26 cellular contexts compared by ENCODE assay signal in the genomic region with DNA sequence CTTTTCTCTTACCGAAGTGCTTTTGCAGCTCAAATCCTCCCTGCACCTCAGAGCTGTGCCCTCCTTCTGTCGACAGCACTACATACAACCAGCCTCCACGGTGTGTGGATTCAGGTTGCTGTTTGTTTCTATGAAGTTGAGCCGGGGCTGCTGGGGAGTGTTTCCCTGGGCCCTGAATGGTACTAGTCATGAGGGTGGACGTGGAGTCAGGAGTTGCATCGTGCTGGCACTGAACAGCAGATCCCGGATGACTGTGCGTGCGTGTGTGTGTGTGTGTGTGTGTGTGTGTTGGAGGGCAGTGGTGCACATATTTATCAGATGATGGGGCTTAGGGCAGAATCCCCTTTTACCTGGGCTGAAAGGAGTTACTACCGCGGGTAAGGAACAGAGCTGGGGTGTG. TPM values are rescaled to one million over a fixed set of nuclear protein-coding genes. Genes with fewer than 3 reads are reported as not detected.
DNase-seq lines count a peak whose midpoint lies in the region; ATAC-seq, FAIRE-seq and TF ChIP-seq lines count a peak whose summit lies in the region.
"Had no signal": no experiment of that assay in that cellular context is flagged by ENCODE, and none has a peak within 500 bp of the region (broad histone marks: within the 10 kb centered on the region; RNA-seq: fewer than 3 reads in every experiment).

No MANE protein-coding gene starts in this region.

- peak; percentile 40 for FAIRE-seq in urothelium cell line (lab: Jason Lieb, UNC)
- FAIRE-seq: HepG2, pancreas had no signal

- H3K9me3 ChIP-seq in adipocyte (ENCODE audit: control insufficient read depth, low read length), result no peaks in the 10 kb centered on the region
- H3K9me3 ChIP-seq in hepatocyte (ENCODE audit: low read depth), result no peaks in the 10 kb centered on the region
- H3K9me3 ChIP-seq: BE2C, pancreas, tibial artery had no signal

- H3K4me2 ChIP-seq in hepatocyte, result no peak overlapping the region

- H3K4me3 ChIP-seq in adipocyte (ENCODE audit: low read length) (no peak overlapping the region), fibroblast of the aortic adventitia (ENCODE audit: low read depth, low read length) (no peak overlapping the region), hepatocyte (no peak overlapping the region)
- H3K4me3 ChIP-seq: pancreas, tibial artery had no signal

- H4K20me1 ChIP-seq in hepatocyte (ENCODE audit: insufficient read depth, poor library complexity, severe bottlenecking), result no peaks in the 10 kb centered on the region

- no peak for ATAC-seq in GM18907 (IDR thresholded peaks at IDR 0.05; ENCODE audit: unreplicated experiment)
- ATAC-seq: activated T-helper 17 cell treated with anti-CD3 and anti-CD28 coated beads, Interleukin-2, amount 50 U/mL, for 72 hours; HepG2; natural killer cell; pancreas; Right ventricle myocardium inferior; stimulated activated naive CD8-positive, alpha-beta T cell treated with anti-CD3 and anti-CD28 coated beads, Interleukin-15, Interleukin-2, amounts not matched to agents 100 U/mL and 50 U/mL, for 24 hours; T-cell had no signal

- H3K9ac ChIP-seq in adipocyte (ENCODE audit: low read length), result peak overlapping the region; percentile 14

- no peak overlapping the region for H2AFZ ChIP-seq in hepatocyte

- WGBS in hepatocyte (ENCODE audit: low lambda C conversion rate, missing lambda C conversion rate), result 79% methylated on average over 11 of the region's 11 CpGs

- H3K36me3 ChIP-seq in adipocyte (ENCODE audit: control insufficient read depth, insufficient read depth, low read length, severe bottlenecking) (no peaks in the 10 kb centered on the region), hepatocyte (replicated peaks; ENCODE audit: insufficient read depth, low read depth) (no peaks in the 10 kb centered on the region)
- H3K36me3 ChIP-seq: BE2C, pancreas, tibial artery had no signal

- peaks cover 16% of the 10 kb centered on the region for H3K4me1 ChIP-seq in adipocyte (ENCODE audit: control insufficient read depth, insufficient read depth, low read length)
- H3K4me1 ChIP-seq in hepatocyte (ENCODE audit: insufficient read depth), result no peaks in the 10 kb centered on the region
- H3K4me1 ChIP-seq: BE2C, pancreas, tibial artery had no signal

- H3K9me2 ChIP-seq in hepatocyte (replicated peaks; ENCODE audit: insufficient read depth), result no peaks in the 10 kb centered on the region

- TF ChIP-seq CTCF in fibroblast of the aortic adventitia (IDR thresholded peaks at IDR 0.05; ENCODE audit: insufficient read depth, low read length) (no peak), hepatocyte (IDR thresholded peaks at IDR 0.05; ENCODE audit: poor library complexity) (no peak)

- no peaks in the 10 kb centered on the region for H3K27me3 ChIP-seq in adipocyte (replicated peaks; ENCODE audit: control insufficient read depth, insufficient read depth, low read length)
- peaks cover 22% of the 10 kb centered on the region for H3K27me3 ChIP-seq in hepatocyte
- H3K27me3 ChIP-seq: BE2C had no signal

- DNase-seq in GOT3 (lab: John Stamatoyannopoulos, UW), result peak; percentile 13
- DNase-seq in adipocyte (ENCODE audit: low read depth), result no peak
- DNase-seq in fibroblast of the aortic adventitia (ENCODE audit: low read depth), result peak; percentile 50
- DNase-seq in urothelium cell line (ENCODE audit: low spot score), result peak; percentile 30
- DNase-seq in activated naive CD4-positive, alpha-beta T cell (lab: John Stamatoyannopoulos, UW), result no peak
- DNase-seq in hepatocyte (ENCODE audit: low spot score), result no peak
- DNase-seq: activated CD4-positive, alpha-beta T cell treated with anti-CD3 and anti-CD28 coated beads, Interleukin-2, amount 10 ng/mL, durations not matched to agents 24 days and 14 days; BE2C; COR-L47; DND-41; natural killer cell; NCI-H146; NCI-H2171; pancreas; stimulated activated naive CD8-positive, alpha-beta T cell treated with anti-CD3 and anti-CD28 coated beads, Interleukin-15, Interleukin-2, amounts not matched to agents 100 U/mL and 50 U/mL, for 24 hours; T-cell; tibial artery had no signal

- no peak overlapping the region for H3K27ac ChIP-seq in hepatocyte
- H3K27ac ChIP-seq: epithelial cell of prostate, pancreas, tibial artery had no signal

- H3K79me2 ChIP-seq in hepatocyte, result no peaks in the 10 kb centered on the region

RNA-seq across cellular contexts. Expression of gene ACTL8, which starts 47.0 kb away (rescaled TPM):
- not detected in 2 replicates for total RNA-seq in fibroblast of the aortic adventitia (ENCODE audit: low replicate concordance)
- not detected in 2 replicates for total RNA-seq in hepatocyte
- polyA plus RNA-seq in hepatocyte, result 0.34 TPM in 1 of 2 replicates, not detected in the other
- total RNA-seq: activated CD4-positive, alpha-beta T cell treated with anti-CD3 and anti-CD28 coated beads, Interleukin-2, amount 10 ng/mL, durations not matched to agents 24 days and 14 days; cardiac septum; glomerular endothelial cell; natural killer cell; OCI-LY7; pancreas; Right ventricle myocardium inferior; T-cell had no signal
- polyA plus RNA-seq: adipose tissue, pancreas had no signal

Comparison
In these comparisons a context has a peak if more than half of its experiments do, and no peak if none do; other contexts are left out.
1. DNase-seq: peak in GOT3 (single experiment), fibroblast of the aortic adventitia (single experiment) and urothelium cell line (single experiment); none in adipocyte (single experiment), activated naive CD4-positive, alpha-beta T cell (0 of 4) and hepatocyte (single experiment).